1 cellular context compared by ENCODE assay signal in the genomic region with DNA sequence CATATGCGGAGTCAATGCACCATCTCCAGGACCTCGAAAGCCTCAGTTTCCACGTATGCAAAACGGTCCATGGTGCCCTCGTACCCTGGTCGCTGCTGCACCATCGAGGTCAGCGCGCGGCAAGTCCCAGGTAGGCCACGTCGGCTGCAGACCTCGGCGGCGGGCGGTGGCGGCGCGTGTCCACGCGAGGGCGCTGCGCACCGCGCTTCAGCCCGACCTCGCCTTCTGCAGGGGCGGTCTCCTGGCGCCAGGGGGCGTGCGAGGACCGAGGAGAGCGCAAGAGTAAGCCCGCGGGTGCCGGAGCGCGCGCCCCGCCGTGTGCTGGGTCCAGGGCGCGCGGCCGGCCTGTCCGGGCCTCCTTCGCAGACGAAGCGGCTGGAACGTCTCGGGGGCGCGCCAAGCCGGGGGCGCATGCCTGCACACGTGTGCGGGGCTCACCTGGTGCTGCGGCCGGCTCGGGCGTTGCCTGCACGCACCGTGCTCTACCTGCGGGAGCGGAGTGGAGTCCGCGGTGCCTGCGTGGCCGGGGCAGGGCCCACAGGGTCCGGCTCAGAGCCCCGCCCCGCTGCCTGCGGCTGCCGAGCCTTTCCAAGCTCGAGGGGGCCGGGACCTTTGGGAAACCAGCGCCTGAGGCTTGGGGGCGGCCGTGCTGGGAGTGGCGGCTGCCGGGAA.
A peak's percentile ranks its signal among the peaks of the same experiment; 100 is the strongest.
TF ChIP-seq lines count a peak whose summit lies in the region.

No MANE protein-coding gene starts in this region.

TF ChIP-seq in HEK293, 187 proteins besides CTCF, POLR2A, EP300 and RAD21 (continued from another document):
- TF ChIP-seq ZFHX2 (tag by site-specific recombination; conservative IDR thresholded peaks at IDR 0.05), result 0 out of 2 replicates have a peak, but pooled peaks have one; percentile 11
- TF ChIP-seq, protein P1, sequence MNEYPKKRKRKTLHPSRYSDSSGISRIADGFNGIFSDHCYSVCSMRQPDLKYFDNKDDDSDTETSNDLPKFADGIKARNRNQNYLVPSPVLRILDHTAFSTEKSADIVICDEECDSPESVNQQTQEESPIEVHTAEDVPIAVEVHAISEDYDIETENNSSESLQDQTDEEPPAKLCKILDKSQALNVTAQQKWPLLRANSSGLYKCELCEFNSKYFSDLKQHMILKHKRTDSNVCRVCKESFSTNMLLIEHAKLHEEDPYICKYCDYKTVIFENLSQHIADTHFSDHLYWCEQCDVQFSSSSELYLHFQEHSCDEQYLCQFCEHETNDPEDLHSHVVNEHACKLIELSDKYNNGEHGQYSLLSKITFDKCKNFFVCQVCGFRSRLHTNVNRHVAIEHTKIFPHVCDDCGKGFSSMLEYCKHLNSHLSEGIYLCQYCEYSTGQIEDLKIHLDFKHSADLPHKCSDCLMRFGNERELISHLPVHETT (tag by site-specific recombination; IDR thresholded peaks at IDR 0.05), result no peak
- peak; percentile 66; the same call in 1 of the 2 replicates for TF ChIP-seq PBX3 (CRISPR knock-in tag; IDR thresholded peaks at IDR 0.05)
- TF ChIP-seq MZF1 (tag by site-specific recombination; IDR thresholded peaks at IDR 0.05; ENCODE audit: borderline replicate concordance), result 0 out of 2 replicates have a peak, but pooled peaks have one; percentile 29
- peak; percentile 88 for TF ChIP-seq ZSCAN30 (tag by site-specific recombination; IDR thresholded peaks at IDR 0.05)
TF ChIP-seq in HEK293: peak in this region for 19.
